16 cellular contexts compared by ENCODE assay signal in the genomic region with DNA sequence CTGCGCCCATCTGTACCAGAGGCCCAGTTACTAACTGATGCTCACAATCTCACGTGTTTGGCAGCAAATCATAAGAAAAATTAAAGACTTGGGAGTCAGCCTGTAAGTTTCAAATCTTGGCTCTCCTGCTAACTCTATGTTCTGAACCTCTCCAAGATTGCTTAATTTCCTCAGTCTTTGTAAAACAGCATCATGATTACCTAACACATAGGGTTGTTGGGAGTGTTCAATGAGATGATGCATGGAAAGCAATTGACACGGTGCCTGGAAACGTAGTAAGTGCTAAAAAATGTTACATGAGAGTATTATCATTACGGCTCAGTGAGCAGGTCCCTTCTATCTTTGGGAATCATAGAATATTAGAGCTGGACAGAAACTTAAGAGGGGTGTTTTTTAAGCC.
DNase-seq lines count a peak whose midpoint lies in the region; ATAC-seq, FAIRE-seq and TF ChIP-seq lines count a peak whose summit lies in the region.
"Had no signal": no experiment of that assay in that cellular context is flagged by ENCODE, and none has a peak within 500 bp of the region (broad histone marks: within the 10 kb centered on the region; RNA-seq: fewer than 3 reads in every experiment).

No MANE protein-coding gene starts in this region.

- no peak overlapping the region for H3K4me3 ChIP-seq in right atrium auricular region
- no peak overlapping the region for H3K4me3 ChIP-seq in body of pancreas
- no peak overlapping the region for H3K4me3 ChIP-seq in heart left ventricle
- H3K4me3 ChIP-seq in uterus, result no peak overlapping the region
- H3K4me3 ChIP-seq: cardiac muscle cell, lung, SK-N-MC, vagina had no signal

- TF ChIP-seq POLR2A in body of pancreas (IDR thresholded peaks at IDR 0.05), result no peak
- no peak for TF ChIP-seq POLR2A in heart left ventricle (IDR thresholded peaks at IDR 0.05)
- TF ChIP-seq POLR2A in uterus (IDR thresholded peaks at IDR 0.05), result no peak

- H3K4me3 Mint-ChIP-seq in activated CD8-positive, alpha-beta T cell treated with anti-CD3 and anti-CD28 coated beads for 36 hours, result no peak overlapping the region
- H3K4me3 Mint-ChIP-seq: activated CD4-positive, alpha-beta memory T cell treated with anti-CD3 and anti-CD28 coated beads for 36 hours; stimulated activated naive CD8-positive, alpha-beta T cell treated with anti-CD3 and anti-CD28 coated beads, Interleukin-15, Interleukin-2, amounts not matched to agents 100 ng/mL and 50 ng/mL, for 24 hours had no signal

- no peak for FAIRE-seq in RCC 7860 (lab: Jason Lieb, UNC)
- FAIRE-seq: A204.1, GM18507 had no signal

- H3K4me1 Mint-ChIP-seq in activated CD8-positive, alpha-beta T cell treated with anti-CD3 and anti-CD28 coated beads for 36 hours (ENCODE audit: low read depth), result no peaks in the 10 kb centered on the region

- no peaks in the 10 kb centered on the region for H3K9me3 Mint-ChIP-seq in activated CD8-positive, alpha-beta T cell treated with anti-CD3 and anti-CD28 coated beads for 36 hours
- H3K9me3 Mint-ChIP-seq: stimulated activated naive CD8-positive, alpha-beta T cell treated with anti-CD3 and anti-CD28 coated beads, Interleukin-15, Interleukin-2, amounts not matched to agents 100 ng/mL and 50 ng/mL, for 24 hours had no signal

- no peaks in the 10 kb centered on the region for H3K27me3 ChIP-seq in right atrium auricular region
- H3K27me3 ChIP-seq in body of pancreas, result no peaks in the 10 kb centered on the region
- no peaks in the 10 kb centered on the region for H3K27me3 ChIP-seq in heart left ventricle
- H3K27me3 ChIP-seq in uterus, result no peaks in the 10 kb centered on the region
- H3K27me3 ChIP-seq: cardiac muscle cell, vagina had no signal

- peaks cover 3% of the 10 kb centered on the region for H3K27me3 Mint-ChIP-seq in activated CD8-positive, alpha-beta T cell treated with anti-CD3 and anti-CD28 coated beads for 36 hours
- H3K27me3 Mint-ChIP-seq: activated CD4-positive, alpha-beta memory T cell treated with anti-CD3 and anti-CD28 coated beads for 36 hours; stimulated activated naive CD8-positive, alpha-beta T cell treated with anti-CD3 and anti-CD28 coated beads, Interleukin-15, Interleukin-2, amounts not matched to agents 100 ng/mL and 50 ng/mL, for 24 hours had no signal

- TF ChIP-seq CTCF in right atrium auricular region (IDR thresholded peaks at IDR 0.05), result no peak
- no peak for TF ChIP-seq CTCF in body of pancreas (IDR thresholded peaks at IDR 0.05)
- TF ChIP-seq CTCF in heart left ventricle (IDR thresholded peaks at IDR 0.05), result no peak
- no peak for TF ChIP-seq CTCF in uterus (IDR thresholded peaks at IDR 0.05)
- no peak for TF ChIP-seq CTCF in activated CD8-positive, alpha-beta T cell treated with anti-CD3 and anti-CD28 coated beads for 36 hours (IDR thresholded peaks at IDR 0.05)

- POLR2A ChIA-PET in activated CD8-positive, alpha-beta T cell treated with anti-CD3 and anti-CD28 coated beads for 36 hours (lab: Charles Lee), result no interaction called here

- CTCF ChIA-PET in activated CD8-positive, alpha-beta T cell treated with anti-CD3 and anti-CD28 coated beads for 36 hours (lab: Charles Lee), result no interaction called here

- H3K9me3 ChIP-seq in right atrium auricular region, result no peaks in the 10 kb centered on the region
- no peaks in the 10 kb centered on the region for H3K9me3 ChIP-seq in body of pancreas
- no peaks in the 10 kb centered on the region for H3K9me3 ChIP-seq in heart left ventricle
- H3K9me3 ChIP-seq in uterus, result no peaks in the 10 kb centered on the region
- H3K9me3 ChIP-seq: vagina had no signal

- 73 to 92% methylated on average over 5 of the region's 5 CpGs for WGBS in body of pancreas, 2 donors
- 66 to 73% (median 71%) methylated on average over 5 of the region's 5 CpGs for WGBS in heart left ventricle, 4 donors

- intact Hi-C loops in Right ventricle myocardium inferior (cut with DNase I), result no loop called here
- intact Hi-C loops in body of pancreas (cut with DNase I), result no loop called here
- intact Hi-C loops in heart left ventricle (cut with DNase I), result loop anchor here in 6 of 10 donors (10.0 kb wide), 4 partner anchors 221 to 851 kb away; no protein-coding TSS in a partner anchor
- intact Hi-C loops in uterus (cut with DNase I; ENCODE audit: low total_unique reads), result no loop called here
- intact Hi-C loops in activated CD8-positive, alpha-beta T cell treated with anti-CD3 and anti-CD28 coated beads for 36 hours (cut with micrococcal nuclease), result no loop called here

- DNase-seq in Right ventricle myocardium inferior (ENCODE audit: missing footprints) (no peak), right atrium auricular region (ENCODE audit: low spot score) (no peak), body of pancreas (peak in 2 of 4 donors; percentile 12 to 28), heart left ventricle (no peak), uterus (peak; percentile 55 to 73), RCC 7860 (ENCODE audit: low spot score) (no peak)
- no peak for DNase-seq in activated CD8-positive, alpha-beta T cell treated with anti-CD3 and anti-CD28 coated beads for 36 hours
- DNase-seq: activated CD4-positive, alpha-beta memory T cell treated with anti-CD3 and anti-CD28 coated beads for 36 hours had no signal

- H3K4me1 ChIP-seq in right atrium auricular region (peaks cover 0 to 16% of the 10 kb centered on the region in 2 donors), body of pancreas (no peaks in the 10 kb centered on the region), heart left ventricle (peaks cover 0 to 35% (median 21%) of the 10 kb centered on the region in 12 donors), uterus (no peaks in the 10 kb centered on the region)

- no peak overlapping the region for H3K27ac Mint-ChIP-seq in activated CD8-positive, alpha-beta T cell treated with anti-CD3 and anti-CD28 coated beads for 36 hours
- H3K27ac Mint-ChIP-seq: activated CD4-positive, alpha-beta memory T cell treated with anti-CD3 and anti-CD28 coated beads for 36 hours; stimulated activated naive CD8-positive, alpha-beta T cell treated with anti-CD3 and anti-CD28 coated beads, Interleukin-15, Interleukin-2, amounts not matched to agents 100 ng/mL and 50 ng/mL, for 24 hours had no signal

- H3K36me3 ChIP-seq in right atrium auricular region (no peaks in the 10 kb centered on the region), body of pancreas (replicated peaks in 1 of 2; ENCODE audit: insufficient read depth in 1 of 2, low read depth in 2 of 2) (no peaks in the 10 kb centered on the region), heart left ventricle (no peaks in the 10 kb centered on the region), uterus (no peaks in the 10 kb centered on the region)
- H3K36me3 ChIP-seq: cardiac muscle cell, vagina had no signal

- H3K27ac ChIP-seq in right atrium auricular region (no peak overlapping the region), body of pancreas (no peak overlapping the region), heart left ventricle (peak overlapping the region in 1 of 12 donors; percentile 60), uterus (peak overlapping the region in 1 of 2 donors; percentile 54)
- H3K27ac ChIP-seq: cardiac muscle cell, SK-N-MC, vagina had no signal

- no peaks in the 10 kb centered on the region for H3K36me3 Mint-ChIP-seq in activated CD8-positive, alpha-beta T cell treated with anti-CD3 and anti-CD28 coated beads for 36 hours (ENCODE audit: low read depth)
- H3K36me3 Mint-ChIP-seq: activated CD4-positive, alpha-beta memory T cell treated with anti-CD3 and anti-CD28 coated beads for 36 hours had no signal

- peak; percentile 84 for ATAC-seq in Right ventricle myocardium inferior
- peak; percentile 59 for ATAC-seq in body of pancreas
- ATAC-seq in heart left ventricle, result peak in 3 of 4 donors; percentile 33 to 85 (median 81)
- ATAC-seq in HG03460 (IDR thresholded peaks at IDR 0.05; ENCODE audit: unreplicated experiment), result no peak
- ATAC-seq in activated CD8-positive, alpha-beta T cell treated with anti-CD3 and anti-CD28 coated beads for 36 hours, result no peak

Comparison
In these comparisons a context has a peak if more than half of its experiments do, and no peak if none do; other contexts are left out.
1. intact Hi-C loops: an anchor here in heart left ventricle (10.0 kb wide); none called in Right ventricle myocardium inferior, body of pancreas, uterus and activated CD8-positive, alpha-beta T cell treated with anti-CD3 and anti-CD28 coated beads for 36 hours.
2. ATAC-seq: peak in Right ventricle myocardium inferior (single experiment), body of pancreas (single experiment) and heart left ventricle (3 of 4); none in HG03460 (single experiment) and activated CD8-positive, alpha-beta T cell treated with anti-CD3 and anti-CD28 coated beads for 36 hours (single experiment).
3. DNase-seq: peak in uterus (2 of 2); none in Right ventricle myocardium inferior (single experiment), right atrium auricular region (single experiment), heart left ventricle (0 of 5), RCC 7860 (single experiment) and activated CD8-positive, alpha-beta T cell treated with anti-CD3 and anti-CD28 coated beads for 36 hours (single experiment).